Comparison of ENCODE assay signal across 13 cellular contexts in genomic region chrX:130080791-130081367, GRCh38. TPM values are rescaled to one million over a fixed set of nuclear protein-coding genes. Genes with fewer than 3 reads are reported as not detected.
DNase-seq lines count a peak whose midpoint lies in the region; ATAC-seq and TF ChIP-seq lines count a peak whose summit lies in the region.
"Had no signal": no experiment of that assay in that cellular context is flagged by ENCODE, and none has a peak within 500 bp of the region (broad histone marks: within the 10 kb centered on the region; RNA-seq: fewer than 3 reads in every experiment).

No MANE protein-coding gene starts in this region.

- peak overlapping the region; percentile 94 for H3K27ac Mint-ChIP-seq in CD8-positive, alpha-beta T cell
- no peak overlapping the region for H3K27ac Mint-ChIP-seq in GM23338

- no peaks in the 10 kb centered on the region for H4K20me1 ChIP-seq in SU-DHL-6 (ENCODE audit: low read depth, low read length)
- H4K20me1 ChIP-seq in GM23338 (replicated peaks; ENCODE audit: insufficient read depth) = no peaks in the 10 kb centered on the region

- H3K27me3 Mint-ChIP-seq in CD8-positive, alpha-beta T cell (ENCODE audit: low read depth) = no peaks in the 10 kb centered on the region
- peaks cover 8% of the 10 kb centered on the region for H3K27me3 Mint-ChIP-seq in GM23338 (ENCODE audit: insufficient read depth, low read depth, poor library complexity)

- H4K5ac ChIP-seq in mesendoderm (ENCODE audit: low read length) = no peak overlapping the region

- no CpG with 5 or more reads among the region's 7 CpGs for WGBS in mesendoderm (ENCODE audit: extremely low coverage, insufficient coverage, low lambda C conversion rate)

- H2BK15ac ChIP-seq in mesendoderm (replicated peaks; ENCODE audit: low read depth) = no peak overlapping the region

- DNase-seq in BE2C (peak; percentile 29), mesendoderm (no peak), WERI-Rb-1 (no peak), GM23338 (ENCODE audit: low spot score) (no peak)
- no peak for DNase-seq in CD8-positive, alpha-beta T cell
- DNase-seq: aorta; mammary epithelial cell; right cardiac atrium; stimulated activated CD4-positive, alpha-beta T cell treated with anti-CD3 and anti-CD28 coated beads, Interleukin-2, amount 100 ng/mL, for 24 hours had no signal

- POLR2A ChIA-PET in CD8-positive, alpha-beta T cell (lab: Charles Lee) = interaction anchor here (0.9 to 1.7 kb wide), 3 partner anchors 11 to 105 kb away, joined by 3 to 5 read pairs (median 3); no protein-coding TSS in a partner anchor

- H3K18ac ChIP-seq in mesendoderm (ENCODE audit: low read length) = no peak overlapping the region

- no peak overlapping the region for H3K4me2 ChIP-seq in SU-DHL-6 (ENCODE audit: low read depth, low read length, poor library complexity, severe bottlenecking)
- H3K4me2 ChIP-seq in mesendoderm (ENCODE audit: low read length) = no peak overlapping the region
- no peak overlapping the region for H3K4me2 ChIP-seq in GM23338

- H3K56ac ChIP-seq in mesendoderm (ENCODE audit: low read length) = peak overlapping the region; percentile 1

- H3K79me1 ChIP-seq in mesendoderm (ENCODE audit: low read length) = no peaks in the 10 kb centered on the region

- CTCF ChIA-PET in CD8-positive, alpha-beta T cell (lab: Charles Lee) = interaction anchor here (0.8 to 6.6 kb wide), 17 partner anchors 14 to 117 kb away, joined by 3 to 129 read pairs (median 4); partner anchors contain the start of gene AIFM1

- no peak overlapping the region for H3K27ac ChIP-seq in CD8-positive, alpha-beta T cell (ENCODE audit: low read depth, low read length)
- 0 out of 2 replicates have a peak overlapping the region, but pooled peaks have one; percentile 32 for H3K27ac ChIP-seq in SU-DHL-6 (ENCODE audit: low read depth, low read length)
- H3K27ac ChIP-seq in mesendoderm (ENCODE audit: low read depth, low read length) = no peak overlapping the region
- no peak overlapping the region for H3K27ac ChIP-seq in WERI-Rb-1
- no peak overlapping the region for H3K27ac ChIP-seq in GM23338 (ENCODE audit: low read depth)

- intact Hi-C loops in CD8-positive, alpha-beta T cell (cut with DNase I, micrococcal nuclease) = loop anchor here (5.0 to 10.0 kb wide), 4 partner anchors 91 to 836 kb away; partner anchors contain the start of genes RAB33A (in 2 of the 2) and ZNF280C (in 2 of the 2)

- H3K4me1 ChIP-seq in BE2C = peaks cover 10% of the 10 kb centered on the region
- H3K4me1 ChIP-seq in CD8-positive, alpha-beta T cell (ENCODE audit: insufficient read depth, low read length) = peaks cover 47% of the 10 kb centered on the region
- H3K4me1 ChIP-seq in mesendoderm (ENCODE audit: control insufficient read depth, low read depth, low read length) = peaks cover 3% of the 10 kb centered on the region
- peaks cover 3% of the 10 kb centered on the region; the same call in 1 of the 2 replicates for H3K4me1 ChIP-seq in GM23338 (ENCODE audit: insufficient read depth)

- H3K36me3 ChIP-seq in BE2C (no peaks in the 10 kb centered on the region), SU-DHL-6 (ENCODE audit: low read length) (no peaks in the 10 kb centered on the region), mesendoderm (ENCODE audit: control insufficient read depth, insufficient read depth, low read length) (no peaks in the 10 kb centered on the region), WERI-Rb-1 (peaks cover 4% of the 10 kb centered on the region), GM23338 (ENCODE audit: insufficient read depth) (no peaks in the 10 kb centered on the region)
- peaks cover 4% of the 10 kb centered on the region for H3K36me3 ChIP-seq in CD8-positive, alpha-beta T cell (ENCODE audit: insufficient read depth, low read length)

- no peak overlapping the region for H4K8ac ChIP-seq in mesendoderm (ENCODE audit: low read depth, low read length)

- H3K9me3 ChIP-seq in BE2C = no peaks in the 10 kb centered on the region
- no peaks in the 10 kb centered on the region for H3K9me3 ChIP-seq in CD8-positive, alpha-beta T cell (ENCODE audit: low read length)
- H3K9me3 ChIP-seq in SU-DHL-6 (ENCODE audit: insufficient read depth, low read length) = no peaks in the 10 kb centered on the region
- H3K9me3 ChIP-seq in WERI-Rb-1 (ENCODE audit: severe bottlenecking) = no peaks in the 10 kb centered on the region

- H2BK5ac ChIP-seq in mesendoderm (ENCODE audit: low read length) = no peak overlapping the region

- no peak overlapping the region for H3K4ac ChIP-seq in mesendoderm (ENCODE audit: low read depth, low read length)

- H3K79me2 ChIP-seq in SU-DHL-6 (ENCODE audit: insufficient read depth, low read length) = peaks cover 7% of the 10 kb centered on the region; the same call in 1 of the 2 replicates
- H3K79me2 ChIP-seq in mesendoderm (ENCODE audit: control insufficient read depth, insufficient read depth, low read length) = no peaks in the 10 kb centered on the region
- H3K79me2 ChIP-seq in GM23338 (replicated peaks; ENCODE audit: insufficient read depth) = no peaks in the 10 kb centered on the region

- H3K27me3 ChIP-seq in BE2C (no peaks in the 10 kb centered on the region), SU-DHL-6 (ENCODE audit: low read length) (no peaks in the 10 kb centered on the region), mesendoderm (ENCODE audit: insufficient read depth, low read length, poor library complexity) (no peaks in the 10 kb centered on the region), WERI-Rb-1 (ENCODE audit: insufficient read depth, low read depth, severe bottlenecking) (peaks cover 11% of the 10 kb centered on the region), GM23338 (ENCODE audit: insufficient read depth) (no peaks in the 10 kb centered on the region)
- no peaks in the 10 kb centered on the region for H3K27me3 ChIP-seq in CD8-positive, alpha-beta T cell (ENCODE audit: insufficient read depth, low read length)

- TF ChIP-seq CTCF in BE2C (IDR thresholded peaks at IDR 0.05; ENCODE audit: low read depth, low read length) (no peak), SU-DHL-6 (IDR thresholded peaks at IDR 0.05; ENCODE audit: insufficient read depth, low read length, poor library complexity, severe bottlenecking) (no peak), WERI-Rb-1 (IDR thresholded peaks at IDR 0.05; ENCODE audit: low read depth, low read length) (no peak), GM23338 (conservative IDR thresholded peaks at IDR 0.05; ENCODE audit: low read depth in 2 of 2) (no peak)
- TF ChIP-seq CTCF in CD8-positive, alpha-beta T cell (IDR thresholded peaks at IDR 0.05) = no peak

- no peaks in the 10 kb centered on the region for H3K9me2 ChIP-seq in SU-DHL-6 (replicated peaks; ENCODE audit: insufficient read depth, low read length)
- no peaks in the 10 kb centered on the region for H3K9me2 ChIP-seq in GM23338 (ENCODE audit: insufficient read depth)

- peak overlapping the region; percentile 73 for H3K4me3 Mint-ChIP-seq in CD8-positive, alpha-beta T cell
- H3K4me3 Mint-ChIP-seq in GM23338 = no peak overlapping the region

- peaks cover 45% of the 10 kb centered on the region for H3K4me1 Mint-ChIP-seq in CD8-positive, alpha-beta T cell (ENCODE audit: low read depth)
- peaks cover 24% of the 10 kb centered on the region for H3K4me1 Mint-ChIP-seq in GM23338

- ATAC-seq in CD8-positive, alpha-beta T cell = no peak
- ATAC-seq in HG02970 (IDR thresholded peaks at IDR 0.05; ENCODE audit: low FRiP score, unreplicated experiment) (no peak), HG02852 (IDR thresholded peaks at IDR 0.05; ENCODE audit: unreplicated experiment) (no peak), GM23338 (no peak)
- ATAC-seq: activated CD4-positive, CD25-positive, alpha-beta regulatory T cell treated with anti-CD3 and anti-CD28 coated beads, Interleukin-2, amount 50 U/mL, for 24 hours had no signal

- no peak overlapping the region for H2AK5ac ChIP-seq in mesendoderm (ENCODE audit: low read length)

- no peak overlapping the region for H2AFZ ChIP-seq in SU-DHL-6 (ENCODE audit: low read depth, low read length, severe bottlenecking)
- H2AFZ ChIP-seq in GM23338 = no peak overlapping the region

- H3K4me3 ChIP-seq in BE2C (ENCODE audit: low read depth, low read length) = no peak overlapping the region
- no peak overlapping the region for H3K4me3 ChIP-seq in CD8-positive, alpha-beta T cell (ENCODE audit: low read depth, low read length)
- no peak overlapping the region for H3K4me3 ChIP-seq in SU-DHL-6 (ENCODE audit: insufficient read depth, low read length, poor library complexity, severe bottlenecking)
- H3K4me3 ChIP-seq in mesendoderm (ENCODE audit: low read length) = no peak overlapping the region
- no peak overlapping the region for H3K4me3 ChIP-seq in WERI-Rb-1 (ENCODE audit: low read depth, low read length)
- no peak overlapping the region for H3K4me3 ChIP-seq in GM23338

- no peak overlapping the region for H2BK120ac ChIP-seq in mesendoderm (ENCODE audit: low read depth, low read length)

- no peak overlapping the region for H3K23ac ChIP-seq in mesendoderm (ENCODE audit: low read length)

- no peaks in the 10 kb centered on the region for H3K9me3 Mint-ChIP-seq in CD8-positive, alpha-beta T cell
- no peaks in the 10 kb centered on the region for H3K9me3 Mint-ChIP-seq in GM23338

- H3K9ac ChIP-seq in SU-DHL-6 (ENCODE audit: low read length) (no peak overlapping the region), mesendoderm (ENCODE audit: low read length) (no peak overlapping the region)

- peaks cover 16% of the 10 kb centered on the region for H3K36me3 Mint-ChIP-seq in CD8-positive, alpha-beta T cell
- H3K36me3 Mint-ChIP-seq in GM23338 (ENCODE audit: low read depth) = no peaks in the 10 kb centered on the region

- H3F3A ChIP-seq in SU-DHL-6 (ENCODE audit: insufficient read depth) (peaks cover 33% of the 10 kb centered on the region), GM23338 (replicated peaks; ENCODE audit: low read depth) (no peaks in the 10 kb centered on the region)

TF ChIP-seq in GM23338, 12 proteins besides CTCF, POLR2A, EP300 and RAD21:
- TF ChIP-seq ETS1 (IDR thresholded peaks at IDR 0.05) (no peak), ZNF114 (CRISPR knock-in tag; IDR thresholded peaks at IDR 0.05) (no peak)
TF ChIP-seq in GM23338: peak in this region for 0.

RNA-seq across cellular contexts. Expression of gene ELF4, which starts 29.4 kb away (rescaled TPM):
- 0.39 TPM for polyA plus RNA-seq in BE2C (2012; ENCODE audit: insufficient read depth, insufficient read length, low read depth)
- 10 to 100 TPM; 11.7 to 13.8 TPM for total RNA-seq in CD8-positive, alpha-beta T cell
- 1.9 TPM for polyA plus RNA-seq in mesendoderm (2013, experiment 1 of 2)
- polyA plus RNA-seq in mesendoderm (2013, experiment 2 of 2) = 1.8 TPM
- total RNA-seq in GM23338 (2014; rRNA removed; shearing (Covaris generic)) = 1.6 and 1.8 TPM in 2 replicates
- 0.42 and 0.50 TPM in 2 replicates for polyA plus RNA-seq in GM23338 (2016; fragmentation: Nextera tagmentation; extraction: Ambion mirVana)
